ENCODE assay signal across 8 cellular contexts in genomic region chr4:165537028-165537648, GRCh38.
DNase-seq lines count a peak whose midpoint lies in the region; ATAC-seq and TF ChIP-seq lines count a peak whose summit lies in the region.

No MANE protein-coding gene starts in this region.

- H3K9me3 ChIP-seq in suprapubic skin = no peaks in the 10 kb centered on the region

- 62% methylated on average over 6 of the region's 6 CpGs for WGBS in suprapubic skin

- TF ChIP-seq EP300 in suprapubic skin (IDR thresholded peaks at IDR 0.05) = no peak

- H3K4me1 ChIP-seq in suprapubic skin = no peaks in the 10 kb centered on the region

- TF ChIP-seq CTCF in HFF-Myc (IDR thresholded peaks at IDR 0.05; ENCODE audit: low read depth, low read length, missing control alignments) = peak; percentile 47
- TF ChIP-seq CTCF in astrocyte of the spinal cord (IDR thresholded peaks at IDR 0.05; ENCODE audit: low read depth, low read length) = peak; percentile 48
- peak; percentile 47 to 54 for TF ChIP-seq CTCF in suprapubic skin (IDR thresholded peaks at IDR 0.05)

- no peak overlapping the region for H3K27ac ChIP-seq in suprapubic skin

- H3K4me3 ChIP-seq in HFF-Myc (replicated peaks; ENCODE audit: low read depth, low read length) = no peak overlapping the region
- H3K4me3 ChIP-seq in astrocyte of the spinal cord (ENCODE audit: low read depth, low read length) = no peak overlapping the region
- no peak overlapping the region for H3K4me3 ChIP-seq in suprapubic skin

- H3K27me3 ChIP-seq in suprapubic skin = no peaks in the 10 kb centered on the region

- in situ Hi-C loops in astrocyte of the spinal cord (cut with HindIII; ENCODE audit: low sequenced_read_pairs) = no loop called here

- DNase-seq in SIG-M5 treated with dmso at 0.1 percent for 504 hours (lab: John Stamatoyannopoulos, UW; ENCODE audit: unreplicated experiment) (peak; percentile 28), SIG-M5 (lab: John Stamatoyannopoulos, UW) (no peak), HFF-Myc (ENCODE audit: extremely low read depth, low read depth) (peak; percentile 17), NCI-H1694 treated with DMSO at 0.1 percent for 48 hours (lab: John Stamatoyannopoulos, UW) (peak; percentile 53), astrocyte of the spinal cord (ENCODE audit: low read depth, low spot score) (peak; percentile 73), iPS DF 19.7 (ENCODE audit: low read depth, low spot score) (peak; percentile 9), suprapubic skin (ENCODE audit: low spot score in 2 of 2) (no peak)

- TF ChIP-seq POLR2A in suprapubic skin (IDR thresholded peaks at IDR 0.05) = no peak

- ATAC-seq in HG03442 (IDR thresholded peaks at IDR 0.05; ENCODE audit: unreplicated experiment) = no peak

- H3K36me3 ChIP-seq in suprapubic skin = no peaks in the 10 kb centered on the region

Comparison
In these comparisons a context has a peak if more than half of its experiments do, and no peak if none do; other contexts are left out.
1. DNase-seq: peak in SIG-M5 treated with dmso at 0.1 percent for 504 hours (single experiment), HFF-Myc (single experiment), NCI-H1694 treated with DMSO at 0.1 percent for 48 hours (single experiment), astrocyte of the spinal cord (single experiment) and iPS DF 19.7 (single experiment); none in SIG-M5 (single experiment) and suprapubic skin (0 of 2).
2. Peak in every context shown above with its lines, with median percentiles within 50 percentile points of each other: CTCF ChIP-seq.